Comparison of ENCODE assay signal across 14 cellular contexts in the genomic region with DNA sequence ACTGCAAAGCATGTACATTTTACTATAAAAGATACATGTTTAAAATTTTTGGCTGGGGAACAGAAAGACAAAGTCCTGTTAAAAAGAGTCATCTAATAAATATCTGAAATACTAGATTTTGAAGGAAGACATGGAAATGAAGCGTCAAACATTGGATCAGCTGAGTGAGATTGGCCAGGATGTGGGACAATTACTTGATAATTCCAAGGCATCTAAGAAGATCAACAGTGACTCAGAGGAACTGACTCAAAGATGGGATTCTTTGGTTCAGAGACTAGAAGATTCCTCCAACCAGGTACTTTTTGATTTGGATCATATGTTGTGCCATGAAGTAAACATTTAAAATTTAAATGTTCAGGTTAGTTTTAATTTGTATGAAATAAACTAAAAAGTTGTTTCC.
A peak's percentile ranks its signal among the peaks of the same experiment; 100 is the strongest.
DNase-seq lines count a peak whose midpoint lies in the region; ATAC-seq and TF ChIP-seq lines count a peak whose summit lies in the region.
"Had no signal": no experiment of that assay in that cellular context is flagged by ENCODE, and none has a peak within 500 bp of the region (broad histone marks: within the 10 kb centered on the region; RNA-seq: fewer than 3 reads in every experiment).

No MANE protein-coding gene starts in this region.

- 96 to 100% (median 97%) methylated on average over 1 of the region's 1 CpG for WGBS in stomach, 5 donors

- H3K27me3 ChIP-seq in stomach = no peaks in the 10 kb centered on the region

- no peak for TF ChIP-seq CTCF in stomach (IDR thresholded peaks at IDR 0.05)

- intact Hi-C loops in stomach (cut with DNase I; ENCODE audit: low total_unique reads) = no loop called here

- no peak for TF ChIP-seq EP300 in stomach (IDR thresholded peaks at IDR 0.05)

- no peaks in the 10 kb centered on the region for H3K4me1 ChIP-seq in stomach
- H3K4me1 ChIP-seq: prostate gland had no signal

- peak; percentile 20 for DNase-seq in AG08396 (ENCODE audit: low spot score)
- peak; percentile 3 for DNase-seq in HPDE6-E6E7 (ENCODE audit: extremely low spot score)
- peak; percentile 40 for DNase-seq in amniotic epithelial cell (ENCODE audit: low read depth)
- DNase-seq in hepatic stellate cell (ENCODE audit: low spot score) = peak; percentile 22
- no peak for DNase-seq in COLO829 (ENCODE audit: low spot score)
- no peak for DNase-seq in stomach
- no peak for DNase-seq in NCI-H2227 treated with DMSO at 0.1 percent for 48 hours (lab: John Stamatoyannopoulos, UW)
- DNase-seq: activated CD8-positive, alpha-beta memory T cell treated with anti-CD3 and anti-CD28 coated beads, Interleukin-2, amount 10 ng/mL, durations not matched to agents 7 days and 5 days; naive thymus-derived CD4-positive, alpha-beta T cell; NCI-H187 treated with DMSO at 0.1 percent for 48 hours; NCI-H748 treated with DMSO at 0.1 percent for 48 hours had no signal

- no peak overlapping the region for H3K4me3 ChIP-seq in stomach
- H3K4me3 ChIP-seq: lung, prostate gland had no signal

- H3K27ac ChIP-seq in stomach = no peak overlapping the region
- H3K27ac ChIP-seq: prostate gland had no signal

- peaks cover 14 to 85% (median 78%) of the 10 kb centered on the region in 4 donors for H3K36me3 ChIP-seq in stomach
- H3K36me3 ChIP-seq: prostate gland had no signal

- TF ChIP-seq POLR2A in stomach (IDR thresholded peaks at IDR 0.05) = no peak

- ATAC-seq in GM18909 (IDR thresholded peaks at IDR 0.05; ENCODE audit: poor library complexity, unreplicated experiment) = no peak
- ATAC-seq: activated CD8-positive, alpha-beta memory T cell treated with anti-CD3 and anti-CD28 coated beads, Interleukin-2, amount 10 ng/mL, durations not matched to agents 7 days and 5 days; naive thymus-derived CD4-positive, alpha-beta T cell had no signal

- H3K9me3 ChIP-seq in stomach = no peaks in the 10 kb centered on the region
- H3K9me3 ChIP-seq: prostate gland had no signal

Comparison
In these comparisons a context has a peak if more than half of its experiments do, and no peak if none do; other contexts are left out.
1. DNase-seq: peak in AG08396 (single experiment), HPDE6-E6E7 (single experiment), amniotic epithelial cell (single experiment) and hepatic stellate cell (single experiment); none in COLO829 (single experiment), stomach (single experiment) and NCI-H2227 treated with DMSO at 0.1 percent for 48 hours (single experiment).